In the genomic region with DNA sequence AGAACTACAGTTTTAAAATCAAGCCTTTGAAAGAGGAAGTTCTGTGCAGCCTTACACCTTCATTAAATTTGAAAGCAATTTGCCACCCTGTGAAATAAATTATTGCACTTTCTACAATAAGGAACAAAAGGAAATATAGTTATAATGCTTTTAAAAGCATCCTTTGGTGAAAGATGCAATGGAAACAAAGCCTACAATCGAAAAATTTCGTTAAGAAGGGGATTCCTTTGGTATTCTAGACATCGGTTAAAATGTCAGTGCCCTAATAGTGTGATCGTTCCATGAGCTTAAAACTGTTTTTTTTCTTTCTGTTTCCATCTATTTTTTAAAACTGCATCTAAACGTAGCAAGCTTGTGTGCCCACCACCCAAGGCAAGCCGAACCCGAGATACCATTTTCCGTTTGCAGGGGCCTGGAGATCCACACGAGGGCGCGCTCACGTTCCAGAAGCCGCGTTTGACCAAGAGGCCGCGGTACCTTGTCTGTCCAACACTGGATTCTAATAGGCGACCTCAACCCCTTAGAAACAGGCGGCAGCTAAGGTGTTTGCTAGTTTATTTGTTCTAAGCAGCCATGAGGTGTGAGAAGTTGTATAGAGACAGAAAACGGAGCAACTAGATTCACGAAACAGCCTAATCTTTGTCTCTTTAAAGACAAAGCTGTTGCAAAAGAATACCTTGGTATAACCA, we compare ENCODE assay signal across 9 cellular contexts. TPM values are rescaled to one million over a fixed set of nuclear protein-coding genes. Genes with fewer than 3 reads are reported as not detected.
A peak's percentile ranks its signal among the peaks of the same experiment; 100 is the strongest.
DNase-seq lines count a peak whose midpoint lies in the region; ATAC-seq, FAIRE-seq and TF ChIP-seq lines count a peak whose summit lies in the region.
"Had no signal": no experiment of that assay in that cellular context is flagged by ENCODE, and none has a peak within 500 bp of the region (broad histone marks: within the 10 kb centered on the region; RNA-seq: fewer than 3 reads in every experiment).

No MANE protein-coding gene starts in this region.

- peak; percentile 93 for DNase-seq in DMS53 (lab: John Stamatoyannopoulos, UW)
- peak; percentile 57 for DNase-seq in HTR-8/SVneo (ENCODE audit: insufficient read length, low spot score)
- DNase-seq in RPMI8226, result peak; percentile 50
- DNase-seq in foreskin keratinocyte, result peak in 1 of 2 donors; percentile 36
- DNase-seq in upper lobe of right lung, result no peak
- DNase-seq in NCI-H187 treated with DMSO at 0.1 percent for 48 hours (lab: John Stamatoyannopoulos, UW), result no peak

- H3K27me3 ChIP-seq in foreskin keratinocyte, result peaks cover 98% of the 10 kb centered on the region
- H3K27me3 ChIP-seq in upper lobe of right lung, result peaks cover 98% of the 10 kb centered on the region

- H3K27ac ChIP-seq in foreskin keratinocyte (no peak overlapping the region), upper lobe of right lung (no peak overlapping the region)

- no peaks in the 10 kb centered on the region for H3K36me3 ChIP-seq in upper lobe of right lung

- intact Hi-C loops in upper lobe of right lung (cut with DNase I), result no loop called here

- TF ChIP-seq CTCF in foreskin keratinocyte (conservative IDR thresholded peaks at IDR 0.05) (peak; percentile 72), upper lobe of right lung (IDR thresholded peaks at IDR 0.05) (peak; percentile 47)

- H3K4me1 ChIP-seq in foreskin keratinocyte, result no peaks in the 10 kb centered on the region
- no peaks in the 10 kb centered on the region for H3K4me1 ChIP-seq in upper lobe of right lung

- no peak overlapping the region for H3K4me3 ChIP-seq in upper lobe of right lung

- no peaks in the 10 kb centered on the region for H3K9me3 ChIP-seq in upper lobe of right lung

- peak; percentile 13 for FAIRE-seq in HTR-8/SVneo (lab: Jason Lieb, UNC)
- FAIRE-seq: islet of Langerhans had no signal

- ATAC-seq in foreskin keratinocyte (peak; percentile 33), upper lobe of right lung (no peak), GM18858 (IDR thresholded peaks at IDR 0.05; ENCODE audit: unreplicated experiment) (no peak), GM21825 (IDR thresholded peaks at IDR 0.05; ENCODE audit: unreplicated experiment) (no peak)

RNA-seq across cellular contexts. Expression of a gene that starts 4.0 kb away (rescaled TPM):
- not detected in 2 replicates for total RNA-seq in foreskin keratinocyte
- polyA plus RNA-seq in foreskin keratinocyte, result not detected in 2 replicates
- not detected for total RNA-seq in upper lobe of right lung

RNA-seq across cellular contexts. Expression of a gene that starts 5.5 kb away (rescaled TPM):
- total RNA-seq in foreskin keratinocyte, result not detected in 2 replicates
- polyA plus RNA-seq in foreskin keratinocyte, result not detected in 2 replicates
- 0.55 TPM for total RNA-seq in upper lobe of right lung

RNA-seq across cellular contexts. Expression of a gene that starts 11.4 kb away (rescaled TPM):
- total RNA-seq in foreskin keratinocyte, result 0.14 and 0.37 TPM in 2 replicates
- 0.21 and 0.47 TPM in 2 replicates for polyA plus RNA-seq in foreskin keratinocyte
- 1.6 TPM for total RNA-seq in upper lobe of right lung

RNA-seq across cellular contexts. Expression of a gene that starts 11.5 kb away (rescaled TPM):
- total RNA-seq in foreskin keratinocyte (not detected in 2 replicates), upper lobe of right lung (not detected)
- not detected in 2 replicates for polyA plus RNA-seq in foreskin keratinocyte

RNA-seq across cellular contexts. Expression of a gene that starts 18.4 kb away (rescaled TPM):
- 6.5 and 10.8 TPM in 2 replicates for total RNA-seq in foreskin keratinocyte
- 7.0 and 9.7 TPM in 2 replicates for polyA plus RNA-seq in foreskin keratinocyte
- total RNA-seq in upper lobe of right lung, result 2.6 TPM

Comparison
In these comparisons a context has a peak if more than half of its experiments do, and no peak if none do; other contexts are left out.
1. DNase-seq: peak in DMS53 (single experiment), HTR-8/SVneo (single experiment) and RPMI8226 (single experiment); none in upper lobe of right lung (single experiment) and NCI-H187 treated with DMSO at 0.1 percent for 48 hours (single experiment).